Comparison of ENCODE assay signal across 8 cellular contexts in the genomic region with DNA sequence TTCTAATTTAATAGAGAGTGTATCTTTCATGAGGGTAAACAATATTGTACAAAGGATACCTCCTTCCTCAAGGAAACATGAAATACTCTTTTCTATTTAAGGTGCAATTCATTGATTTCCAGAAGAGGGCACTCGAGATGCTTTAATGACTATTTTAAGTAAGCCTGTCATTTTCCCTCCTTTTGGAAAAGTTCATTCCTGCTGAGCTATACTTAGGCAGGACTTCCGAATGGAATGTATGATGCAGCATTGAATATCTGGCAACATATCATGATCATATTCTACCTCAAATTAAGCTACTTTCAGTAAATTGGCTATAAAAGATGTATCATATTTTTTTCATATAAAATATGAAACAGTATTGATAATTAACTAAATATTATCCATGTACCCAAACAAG. TPM values are rescaled to one million over a fixed set of nuclear protein-coding genes. Genes with fewer than 3 reads are reported as not detected.
A peak's percentile ranks its signal among the peaks of the same experiment; 100 is the strongest.
DNase-seq lines count a peak whose midpoint lies in the region; TF ChIP-seq lines count a peak whose summit lies in the region.

No MANE protein-coding gene starts in this region.

- no peak overlapping the region for H3K9ac ChIP-seq in liver (ENCODE audit: low read depth in 1 of 2, low read length in 2 of 2)

- peak; percentile 63 for TF ChIP-seq CTCF in GM13977 (IDR thresholded peaks at IDR 0.05; ENCODE audit: extremely low read depth, insufficient read depth, missing control alignments)
- peak; percentile 52 for TF ChIP-seq CTCF in cardiac fibroblast (IDR thresholded peaks at IDR 0.05; ENCODE audit: low read depth, low read length)
- peak; percentile 67 for TF ChIP-seq CTCF in liver (IDR thresholded peaks at IDR 0.05; ENCODE audit: low read depth, low read length, missing input control)

- 8% methylated on average over 2 of the region's 2 CpGs for WGBS in liver

- H3K36me3 ChIP-seq in liver (ENCODE audit: control insufficient read depth in 4 of 4, insufficient read depth in 3 of 4, low read depth in 1 of 4, low read length in 3 of 4) = peaks cover 11 to 62% (median 40%) of the 10 kb centered on the region in 4 donors

- in situ Hi-C loops in GM13977 (cut with MboI; ENCODE audit: low pct_unique_long_range_greater_than_20kb, low sequenced_read_pairs, unreplicated experiment) = no loop called here

- H3K4me3 ChIP-seq in cardiac fibroblast (replicated peaks in 1 of 2; ENCODE audit: low read depth in 2 of 2, low read length in 2 of 2) = no peak overlapping the region
- no peak overlapping the region for H3K4me3 ChIP-seq in liver (ENCODE audit: low read depth in 1 of 3, low read length in 3 of 3)

- no peaks in the 10 kb centered on the region for H3K9me3 ChIP-seq in liver (ENCODE audit: control insufficient read depth in 4 of 4, low read length in 3 of 4)

- DNase-seq in A172 (ENCODE audit: low spot score) = peak; percentile 60
- peak; percentile 30 for DNase-seq in GM13977 (ENCODE audit: low spot score)
- DNase-seq in NCI-H524 treated with DMSO at 0.1 percent for 48 hours (lab: John Stamatoyannopoulos, UW) = peak; percentile 13
- DNase-seq in cardiac fibroblast (ENCODE audit: low read depth in 2 of 2) = peak; percentile 86 to 87
- no peak for DNase-seq in activated gamma-delta T cell (lab: John Stamatoyannopoulos, UW)
- DNase-seq in NCI-H2107 treated with DMSO at 0.1 percent for 48 hours (lab: John Stamatoyannopoulos, UW; ENCODE audit: unreplicated experiment) = no peak
- DNase-seq in NCI-H2029 (lab: John Stamatoyannopoulos, UW) = no peak

- peak; percentile 90 for TF ChIP-seq RAD21 in liver (IDR thresholded peaks at IDR 0.05)

- peaks cover 0 to 2% (median under 1%) of the 10 kb centered on the region in 4 donors for H3K4me1 ChIP-seq in liver (ENCODE audit: control insufficient read depth in 4 of 4, insufficient read depth in 4 of 4, low read length in 3 of 4)

- no peak overlapping the region for H3K27ac ChIP-seq in liver (ENCODE audit: low read depth in 1 of 2, low read length in 2 of 2)

- H3K27me3 ChIP-seq in liver (ENCODE audit: control insufficient read depth in 4 of 4, insufficient read depth in 4 of 4, low read length in 3 of 4) = no peaks in the 10 kb centered on the region

TF ChIP-seq in liver, 16 proteins besides CTCF, POLR2A, EP300 and RAD21:
- no peak for TF ChIP-seq TAF1 (conservative IDR thresholded peaks at IDR 0.05)
- no peak for TF ChIP-seq FOXA2 (IDR thresholded peaks at IDR 0.05)
- no peak for TF ChIP-seq YY1 (IDR thresholded peaks at IDR 0.05)
- no peak for TF ChIP-seq HNF4G (IDR thresholded peaks at IDR 0.05)
- no peak for TF ChIP-seq SP1 (IDR thresholded peaks at IDR 0.05)

RNA-seq across cellular contexts. Expression of a gene that starts 5.0 kb away (rescaled TPM):
- total RNA-seq in A172 (2014; rRNA removed; shearing (Covaris generic)) = 153 and 189 TPM in 2 replicates
- total RNA-seq in liver = 100 to 1,000 TPM in 1 of 2 donors, 10 to 100 TPM in 1; 95.9 to 234 TPM
- polyA plus RNA-seq in liver = 10 to 100 TPM; 30.5 to 77.6 TPM

Comparison
In these comparisons a context has a peak if more than half of its experiments do, and no peak if none do; other contexts are left out.
1. DNase-seq: peak in A172 (single experiment), GM13977 (single experiment), NCI-H524 treated with DMSO at 0.1 percent for 48 hours (single experiment) and cardiac fibroblast (2 of 2); none in activated gamma-delta T cell (single experiment), NCI-H2107 treated with DMSO at 0.1 percent for 48 hours (single experiment) and NCI-H2029 (single experiment).
2. Peak in every context shown above with its lines, with median percentiles within 50 percentile points of each other: CTCF ChIP-seq.